Comparison of ENCODE assay signal across 12 cellular contexts in the genomic region with DNA sequence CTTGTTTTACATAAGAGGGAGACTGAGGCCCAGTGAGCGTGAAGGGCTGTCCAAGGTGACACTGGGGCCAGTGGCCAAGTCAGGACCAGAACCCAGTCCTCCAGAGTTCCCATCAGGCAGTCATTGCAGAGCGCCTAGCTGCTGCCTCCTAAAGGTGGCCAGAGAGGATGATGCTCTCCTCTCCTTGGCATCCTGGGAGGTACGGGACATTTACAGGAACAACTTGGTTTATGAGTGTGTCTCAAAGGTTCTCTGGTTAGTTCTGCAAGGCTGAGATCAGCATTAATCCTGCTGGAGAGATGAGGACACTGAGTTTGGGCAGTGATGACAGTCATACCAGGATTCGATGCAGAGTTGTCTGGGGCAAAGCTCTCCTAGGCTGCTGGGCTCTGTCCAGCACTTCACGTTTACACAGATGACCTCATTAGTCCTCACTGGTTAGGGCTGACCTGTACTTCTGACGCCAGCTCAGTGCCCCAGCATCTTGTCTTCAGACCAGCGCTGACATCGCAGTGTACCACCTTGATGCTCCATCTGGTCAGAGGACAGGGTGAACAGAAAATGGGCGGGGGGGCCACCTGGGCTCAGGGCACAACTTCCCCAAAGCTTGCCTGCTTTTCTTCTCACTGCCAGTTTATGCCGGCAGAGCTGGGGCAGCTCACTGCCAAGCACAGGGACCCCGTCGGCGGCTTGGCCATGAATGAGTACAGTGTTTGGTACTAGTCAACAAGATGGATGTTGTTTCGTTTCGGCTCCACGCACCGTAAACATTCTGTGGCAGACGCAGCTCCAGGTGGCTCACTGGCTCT.
DNase-seq lines count a peak whose midpoint lies in the region; ATAC-seq and TF ChIP-seq lines count a peak whose summit lies in the region.
"Had no signal": no experiment of that assay in that cellular context is flagged by ENCODE, and none has a peak within 500 bp of the region (broad histone marks: within the 10 kb centered on the region; RNA-seq: fewer than 3 reads in every experiment).

No MANE protein-coding gene starts in this region.

- TF ChIP-seq CTCF in HFFc6 (IDR thresholded peaks at IDR 0.05) (no peak), CD14-positive monocyte (IDR thresholded peaks at IDR 0.05) (no peak), esophagus squamous epithelium (IDR thresholded peaks at IDR 0.05) (no peak)

- H3K27ac Mint-ChIP-seq in HFFc6 (no peak overlapping the region), CD14-positive monocyte (no peak overlapping the region)

- H3K27ac ChIP-seq in esophagus squamous epithelium: peak overlapping the region in 2 of 4 donors; percentile 21 to 23
- H3K27ac ChIP-seq: BLaER1, cardiac muscle cell, heart left ventricle, SK-N-MC had no signal

- H3K27me3 ChIP-seq in esophagus squamous epithelium: no peaks in the 10 kb centered on the region
- H3K27me3 ChIP-seq: BLaER1, cardiac muscle cell, heart left ventricle had no signal

- 64 to 69% methylated on average over 11 to 15 of the region's 18 CpGs for WGBS in esophagus squamous epithelium, 2 donors

- H3K36me3 ChIP-seq in esophagus squamous epithelium: no peaks in the 10 kb centered on the region
- H3K36me3 ChIP-seq: BLaER1, cardiac muscle cell, heart left ventricle had no signal

- H3K9me3 Mint-ChIP-seq in HFFc6: no peaks in the 10 kb centered on the region
- H3K9me3 Mint-ChIP-seq in CD14-positive monocyte: no peaks in the 10 kb centered on the region

- no peak overlapping the region for H3K4me3 ChIP-seq in esophagus squamous epithelium
- H3K4me3 ChIP-seq: BLaER1, cardiac muscle cell, heart left ventricle, SK-N-MC had no signal

- peaks cover 7% of the 10 kb centered on the region; the same call in 1 of the 2 replicates for H3K27me3 Mint-ChIP-seq in HFFc6 (ENCODE audit: insufficient read depth)
- no peaks in the 10 kb centered on the region for H3K27me3 Mint-ChIP-seq in CD14-positive monocyte (ENCODE audit: low read depth in 3 of 3)

- H3K36me3 Mint-ChIP-seq in HFFc6 (ENCODE audit: low read depth) (no peaks in the 10 kb centered on the region), CD14-positive monocyte (no peaks in the 10 kb centered on the region)

- H3K4me1 Mint-ChIP-seq in HFFc6 (ENCODE audit: low read depth): peaks cover 13% of the 10 kb centered on the region
- no peaks in the 10 kb centered on the region for H3K4me1 Mint-ChIP-seq in CD14-positive monocyte

- intact Hi-C loops in CD14-positive monocyte (cut with micrococcal nuclease): no loop called here
- intact Hi-C loops in esophagus squamous epithelium (cut with DNase I): no loop called here

- no peak for TF ChIP-seq POLR2A in esophagus squamous epithelium (IDR thresholded peaks at IDR 0.05)

- DNase-seq in A172 (ENCODE audit: low spot score): peak; percentile 7
- DNase-seq in HFFc6: peak; percentile 4
- DNase-seq in cerebellar cortex (ENCODE audit: low spot score): peak; percentile 19
- peak; percentile 41 for DNase-seq in mesenteric fat pad (ENCODE audit: low spot score)
- no peak for DNase-seq in NCI-H82 (lab: John Stamatoyannopoulos, UW)
- no peak for DNase-seq in CD14-positive monocyte (ENCODE audit: low spot score)
- no peak for DNase-seq in esophagus squamous epithelium (lab: John Stamatoyannopoulos, UW)

- ATAC-seq in HG02885 (IDR thresholded peaks at IDR 0.05; ENCODE audit: poor library complexity, unreplicated experiment): no peak
- ATAC-seq: heart left ventricle had no signal

- no peak overlapping the region for H3K4me3 Mint-ChIP-seq in HFFc6
- H3K4me3 Mint-ChIP-seq in CD14-positive monocyte: no peak overlapping the region

- no peaks in the 10 kb centered on the region for H3K9me3 ChIP-seq in esophagus squamous epithelium
- H3K9me3 ChIP-seq: BLaER1 had no signal

- H3K4me1 ChIP-seq in esophagus squamous epithelium: peaks cover 0 to 23% (median 0%) of the 10 kb centered on the region in 3 donors
- H3K4me1 ChIP-seq: BLaER1, heart left ventricle had no signal

Comparison
In these comparisons a context has a peak if more than half of its experiments do, and no peak if none do; other contexts are left out.
1. DNase-seq: peak in A172 (single experiment), HFFc6 (single experiment), cerebellar cortex (single experiment) and mesenteric fat pad (single experiment); none in NCI-H82 (single experiment), CD14-positive monocyte (single experiment) and esophagus squamous epithelium (single experiment).